In the genomic region with DNA sequence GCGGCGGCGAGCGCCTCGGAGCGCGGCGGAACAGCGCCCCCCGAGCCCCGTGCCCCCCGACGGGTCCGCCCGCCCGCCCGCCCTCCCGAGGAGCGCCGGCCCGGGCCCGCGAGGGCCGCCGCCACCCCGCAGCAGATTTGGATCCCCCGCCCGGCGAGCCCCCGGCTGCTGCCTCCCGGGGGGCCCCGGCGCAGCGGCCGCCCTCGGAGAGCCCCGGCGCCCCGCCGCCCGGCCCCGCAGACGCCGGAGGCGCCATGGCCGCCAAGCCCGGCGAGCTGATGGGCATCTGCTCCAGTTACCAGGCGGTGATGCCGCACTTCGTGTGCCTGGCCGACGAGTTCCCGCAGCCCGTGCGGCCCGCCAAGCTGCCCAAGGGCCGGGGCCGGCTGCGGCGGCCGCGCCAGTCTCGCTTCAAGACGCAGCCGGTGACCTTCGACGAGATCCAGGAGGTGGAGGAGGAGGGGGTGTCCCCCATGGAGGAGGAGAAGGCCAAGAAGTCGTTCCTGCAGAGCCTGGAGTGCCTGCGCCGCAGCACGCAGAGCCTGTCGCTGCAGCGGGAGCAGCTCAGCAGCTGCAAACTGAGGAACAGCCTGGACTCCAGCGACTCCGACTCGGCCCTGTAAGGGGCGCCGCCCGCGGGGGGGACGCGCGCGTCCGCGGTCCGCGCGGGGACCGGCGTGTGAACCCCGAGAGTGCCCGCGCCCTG, we compare ENCODE assay signal across 8 cellular contexts. TPM values are rescaled to one million over a fixed set of nuclear protein-coding genes. Genes with fewer than 3 reads are reported as not detected.
A peak's percentile ranks its signal among the peaks of the same experiment; 100 is the strongest.
DNase-seq lines count a peak whose midpoint lies in the region; ATAC-seq and TF ChIP-seq lines count a peak whose summit lies in the region.

No MANE protein-coding gene starts in this region.

- no peak for TF ChIP-seq CTCF in progenitor cell of endocrine pancreas (IDR thresholded peaks at IDR 0.05; ENCODE audit: unreplicated experiment)

- peaks cover 80% of the 10 kb centered on the region for H3K27me3 Mint-ChIP-seq in progenitor cell of endocrine pancreas

- intact Hi-C loops in Right ventricle myocardium inferior (cut with DNase I) = loop anchor here (1.0 to 5.0 kb wide), 3 partner anchors 36 to 90 kb away; no protein-coding TSS in a partner anchor

- no peaks in the 10 kb centered on the region for H3K36me3 Mint-ChIP-seq in progenitor cell of endocrine pancreas (ENCODE audit: insufficient read depth)

- H3K4me3 Mint-ChIP-seq in progenitor cell of endocrine pancreas (ENCODE audit: low read depth) = peak overlapping the region; percentile 63

- no peaks in the 10 kb centered on the region for H3K9me3 Mint-ChIP-seq in progenitor cell of endocrine pancreas (ENCODE audit: low read depth)

- ATAC-seq in HG03159 (IDR thresholded peaks at IDR 0.05; ENCODE audit: unreplicated experiment) (peak; percentile 16), Right ventricle myocardium inferior (no peak), GM19324 (IDR thresholded peaks at IDR 0.05; ENCODE audit: low FRiP score, unreplicated experiment) (no peak), GM18520 (IDR thresholded peaks at IDR 0.05; ENCODE audit: unreplicated experiment) (no peak)

- peaks cover 7% of the 10 kb centered on the region for H3K4me1 Mint-ChIP-seq in progenitor cell of endocrine pancreas (ENCODE audit: low read depth)

- H3K27ac Mint-ChIP-seq in progenitor cell of endocrine pancreas = no peak overlapping the region

- DNase-seq in D341Med (ENCODE audit: low spot score) = peak; percentile 69
- DNase-seq in activated T-cell treated with anti-CD3 and anti-CD28 coated beads, Interleukin-2, amount 50 U/mL, for 48 hours = peak; percentile 50 to 54
- peak; percentile 76 for DNase-seq in Right ventricle myocardium inferior (ENCODE audit: missing footprints)
- peak; percentile 16 for DNase-seq in progenitor cell of endocrine pancreas (ENCODE audit: low spot score, unreplicated experiment)
- no peak for DNase-seq in NCI-H2107 (lab: John Stamatoyannopoulos, UW)

RNA-seq across cellular contexts. Expression of a gene that starts 0.4 kb away (rescaled TPM):
- total RNA-seq in Right ventricle myocardium inferior = 19.8 TPM
- 0.38 and 0.47 TPM in 2 replicates for total RNA-seq in progenitor cell of endocrine pancreas

Comparison
In these comparisons a context has a peak if more than half of its experiments do, and no peak if none do; other contexts are left out.
1. RNA of a gene that starts 0.4 kb away (total RNA-seq): 19.8 TPM in Right ventricle myocardium inferior (single experiment); 0.38 to 0.47 TPM in progenitor cell of endocrine pancreas; every median in the first group is over 10 times any median in the second.